ENCODE assay signal across 26 cellular contexts in genomic region chr21:22892757-22893156, GRCh38.
"Had no signal": no experiment of that assay in that cellular context is flagged by ENCODE, and none has a peak within 500 bp of the region (broad histone marks: within the 10 kb centered on the region; RNA-seq: fewer than 3 reads in every experiment).

No MANE protein-coding gene starts in this region.

- FAIRE-seq: islet of Langerhans, keratinocyte had no signal

- H3K9me3 ChIP-seq: esophagus squamous epithelium, gastrocnemius medialis, left lung, lower lobe of right lung had no signal

- H3K27me3 ChIP-seq: dorsolateral prefrontal cortex, esophagus squamous epithelium, gastrocnemius medialis, heart right ventricle, left lung had no signal

- H3K4me3 ChIP-seq: coronary artery, dorsolateral prefrontal cortex, esophagus squamous epithelium, gastrocnemius medialis, heart right ventricle, left lung, lower lobe of right lung, mucosa of descending colon had no signal

- H3K27ac Mint-ChIP-seq: mesothelial cell of epicardium; naive B cell; naive thymus-derived CD8-positive, alpha-beta T cell had no signal

- H3K4me1 ChIP-seq: esophagus squamous epithelium, gastrocnemius medialis, heart right ventricle, left lung, lower lobe of right lung had no signal

- H3K4me3 Mint-ChIP-seq: mesothelial cell of epicardium; naive B cell; naive thymus-derived CD8-positive, alpha-beta T cell had no signal

- H3K36me3 Mint-ChIP-seq: mesothelial cell of epicardium; naive B cell; naive thymus-derived CD8-positive, alpha-beta T cell had no signal

- H3K27ac ChIP-seq: coronary artery, dorsolateral prefrontal cortex, epithelial cell of prostate, esophagus squamous epithelium, gastrocnemius medialis, heart right ventricle, left lung, lower lobe of right lung had no signal

- ATAC-seq: esophagus mucosa; gastrocnemius medialis; heart right ventricle; left cardiac atrium; left lung; left ventricle myocardium superior; lower lobe of right lung; mucosa of descending colon; naive thymus-derived CD8-positive, alpha-beta T cell had no signal

- DNase-seq: dorsolateral prefrontal cortex; effector CD4-positive, alpha-beta T cell; effector memory CD4-positive, alpha-beta T cell; erythroblast; esophagus squamous epithelium; foreskin fibroblast; foreskin melanocyte; gastrocnemius medialis; glutamatergic neuron; head of caudate nucleus; heart right ventricle; hippocampal formation; left cardiac atrium; left lung; left ventricle myocardium superior; lower lobe of right lung; mesenchymal stem cell; mucosa of descending colon; naive B cell; naive thymus-derived CD8-positive, alpha-beta T cell had no signal

- H3K4me1 Mint-ChIP-seq: naive thymus-derived CD8-positive, alpha-beta T cell had no signal

- H3K36me3 ChIP-seq: esophagus squamous epithelium, gastrocnemius medialis, heart right ventricle, left lung, lower lobe of right lung had no signal
